ENCODE assay signal across 1 cellular context in the genomic region with DNA sequence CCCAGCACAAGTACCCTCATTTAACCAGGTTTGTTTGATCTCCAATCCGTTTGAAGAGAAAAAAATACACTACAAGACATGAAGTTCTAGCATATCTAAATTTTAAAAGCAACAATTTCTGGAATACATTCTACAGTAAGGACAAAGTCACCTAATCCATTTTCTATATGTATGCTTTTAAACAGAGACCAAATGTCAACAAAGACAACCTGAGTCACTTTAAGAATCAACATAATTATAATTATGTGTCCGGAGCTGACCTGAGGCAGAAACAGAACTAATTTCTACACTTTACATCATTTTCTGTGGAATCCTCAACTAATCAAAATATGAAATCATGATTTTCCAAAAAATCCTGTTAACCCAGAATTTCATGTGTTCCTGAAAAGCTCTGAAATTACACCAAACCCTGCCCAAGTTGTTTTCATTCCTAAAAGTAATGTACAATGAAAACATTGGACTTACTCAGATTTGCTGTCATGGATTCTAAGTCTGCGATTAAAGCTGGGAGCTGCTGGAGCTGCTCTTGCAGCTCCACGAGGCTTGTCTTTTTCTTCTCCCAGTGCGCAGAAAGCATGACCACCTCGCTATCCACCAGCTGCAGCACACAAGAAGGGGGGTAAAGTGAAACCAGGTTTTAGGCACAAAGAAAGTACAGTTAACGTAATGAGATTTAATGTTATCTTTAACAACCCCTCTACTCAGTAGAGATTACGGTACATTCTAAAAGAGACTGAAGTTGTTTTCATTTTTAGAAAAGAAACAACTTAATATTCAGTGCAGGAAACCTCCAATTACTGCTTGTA.
TF ChIP-seq lines count a peak whose summit lies in the region.

No MANE protein-coding gene starts in this region.

TF ChIP-seq in endothelial cell of umbilical vein, 7 proteins besides CTCF, POLR2A, EP300 and RAD21:
- TF ChIP-seq JUN (IDR thresholded peaks at IDR 0.05; ENCODE audit: borderline replicate concordance, insufficient read depth, insufficient read length, low read depth) = no peak
- no peak for TF ChIP-seq FOS (IDR thresholded peaks at IDR 0.05; ENCODE audit: borderline replicate concordance, insufficient read depth, low read length)
- TF ChIP-seq MYC (IDR thresholded peaks at IDR 0.05; ENCODE audit: low read depth, low read length) = no peak
- TF ChIP-seq POLR2AphosphoS5 (IDR thresholded peaks at IDR 0.05; ENCODE audit: insufficient read depth, low read depth, low read length) = no peak
- no peak for TF ChIP-seq MAX (IDR thresholded peaks at IDR 0.05; ENCODE audit: insufficient read depth, insufficient read length)
- no peak for TF ChIP-seq EZH2 (IDR thresholded peaks at IDR 0.05; ENCODE audit: borderline replicate concordance, low read depth, low read length, severe bottlenecking)
- TF ChIP-seq GATA2 (IDR thresholded peaks at IDR 0.05; ENCODE audit: insufficient read depth, insufficient read length, low read depth, low read length) = no peak
